ENCODE assay signal across 1 cellular context in genomic region chr2:226483143-226483542, GRCh38.
TF ChIP-seq lines count a peak whose summit lies in the region.

No MANE protein-coding gene starts in this region.

TF ChIP-seq in H1, 55 proteins besides CTCF, POLR2A, EP300 and RAD21 (continued from another document):
- no peak for TF ChIP-seq HDAC2 (IDR thresholded peaks at IDR 0.05; ENCODE audit: borderline replicate concordance in 1 of 2, low read depth in 2 of 2, low read length in 2 of 2)
- TF ChIP-seq EGR1 (IDR thresholded peaks at IDR 0.05; ENCODE audit: borderline replicate concordance, low read depth, low read length), result no peak
- no peak for TF ChIP-seq CBX8 (IDR thresholded peaks at IDR 0.05; ENCODE audit: borderline replicate concordance, low read depth, low read length)
- no peak for TF ChIP-seq SIX5 (IDR thresholded peaks at IDR 0.05; ENCODE audit: low read depth, low read length)
- TF ChIP-seq SIN3A (conservative IDR thresholded peaks at IDR 0.05 in 1 of 2, IDR thresholded peaks at IDR 0.05 in 1 of 2; ENCODE audit: low read depth in 1 of 2, low read length in 2 of 2), result no peak
- no peak for TF ChIP-seq SUZ12 (IDR thresholded peaks at IDR 0.05; ENCODE audit: low read length)
TF ChIP-seq in H1: peak in this region for 2.
